In genomic region chr14:96902004-96902403, GRCh38 we compare ENCODE assay signal across 20 cellular contexts.
A peak's percentile ranks its signal among the peaks of the same experiment; 100 is the strongest.
DNase-seq lines count a peak whose midpoint lies in the region; ATAC-seq, FAIRE-seq and TF ChIP-seq lines count a peak whose summit lies in the region.
"Had no signal": no experiment of that assay in that cellular context is flagged by ENCODE, and none has a peak within 500 bp of the region (broad histone marks: within the 10 kb centered on the region; RNA-seq: fewer than 3 reads in every experiment).

No MANE protein-coding gene starts in this region.

- H3K9me3 ChIP-seq in BLaER1 (peaks cover 17% of the 10 kb centered on the region; the same call in 1 of the 2 replicates), GM12878 (replicated peaks; ENCODE audit: control insufficient read depth, insufficient read depth, low read length) (no peaks in the 10 kb centered on the region), heart right ventricle (no peaks in the 10 kb centered on the region), breast epithelium (no peaks in the 10 kb centered on the region)
- H3K9me3 ChIP-seq: BE2C had no signal

- H3K4me2 ChIP-seq in BLaER1 (peak overlapping the region; percentile 74), GM12878 (ENCODE audit: control insufficient read depth, insufficient read depth) (no peak overlapping the region)

- H3K27me3 ChIP-seq in BLaER1 (no peaks in the 10 kb centered on the region), GM12878 (replicated peaks in 1 of 2; ENCODE audit: control insufficient read depth in 2 of 2, insufficient read depth in 2 of 2, low read length in 1 of 2) (no peaks in the 10 kb centered on the region), heart right ventricle (no peaks in the 10 kb centered on the region), breast epithelium (no peaks in the 10 kb centered on the region)
- H3K27me3 ChIP-seq: BE2C had no signal

- TF ChIP-seq CTCF in GM12878 (IDR thresholded peaks at IDR 0.05 in 2 of 3, conservative IDR thresholded peaks at IDR 0.05 in 1 of 3; ENCODE audit: control insufficient read depth in 2 of 3, extremely low read depth in 1 of 3, insufficient read depth in 1 of 3, low read depth in 3 of 3, low read length in 3 of 3) (no peak), heart right ventricle (IDR thresholded peaks at IDR 0.05) (no peak), breast epithelium (IDR thresholded peaks at IDR 0.05) (no peak)

- H3K27ac ChIP-seq in BLaER1, result peak overlapping the region; percentile 78
- peak overlapping the region; percentile 59 for H3K27ac ChIP-seq in GM12878 (ENCODE audit: control insufficient read depth, insufficient read depth)
- no peak overlapping the region for H3K27ac ChIP-seq in heart right ventricle
- no peak overlapping the region for H3K27ac ChIP-seq in breast epithelium
- H3K27ac ChIP-seq: SK-N-MC had no signal

- no peak overlapping the region for H2AFZ ChIP-seq in GM12878 (ENCODE audit: control insufficient read depth, low read depth, low read length)

- no peak for TF ChIP-seq RAD21 in GM12878 (IDR thresholded peaks at IDR 0.05; ENCODE audit: insufficient read depth, low read depth, low read length)

- WGBS in GM12878 (ENCODE audit: insufficient coverage, insufficient replicate concordance, low lambda C conversion rate, missing lambda C conversion rate), result 75% methylated on average over 3 of the region's 3 CpGs
- 78 to 81% methylated on average over 3 of the region's 3 CpGs for WGBS in heart right ventricle, 2 donors

- H3K4me3 Mint-ChIP-seq in effector memory CD8-positive, alpha-beta T cell, result no peak overlapping the region
- H3K4me3 Mint-ChIP-seq: CD4-positive, alpha-beta memory T cell had no signal

- peaks cover 35% of the 10 kb centered on the region for H3K36me3 ChIP-seq in BLaER1
- no peaks in the 10 kb centered on the region for H3K36me3 ChIP-seq in GM12878 (ENCODE audit: control insufficient read depth in 2 of 2, insufficient read depth in 2 of 2, low read length in 1 of 2)
- H3K36me3 ChIP-seq in heart right ventricle, result no peaks in the 10 kb centered on the region
- H3K36me3 ChIP-seq in breast epithelium, result no peaks in the 10 kb centered on the region
- H3K36me3 ChIP-seq: BE2C had no signal

- ATAC-seq in GM12878 (peak; percentile 23), heart right ventricle (no peak)
- no peak for ATAC-seq in effector memory CD8-positive, alpha-beta T cell (replicated peaks)
- ATAC-seq: K562 had no signal

- TF ChIP-seq POLR2A in GM12891 (IDR thresholded peaks at IDR 0.05; ENCODE audit: low read depth, low read length) (no peak), GM12878 (IDR thresholded peaks at IDR 0.05; ENCODE audit: low read depth, low read length) (no peak), breast epithelium (IDR thresholded peaks at IDR 0.05) (no peak)

- in situ Hi-C loops in GM12878 (cut with MboI), result no loop called here
- in situ Hi-C loops in G401 (cut with HindIII; ENCODE audit: low sequenced_read_pairs), result no loop called here

- no peaks in the 10 kb centered on the region for H3K4me1 Mint-ChIP-seq in effector memory CD8-positive, alpha-beta T cell (ENCODE audit: low read depth in 2 of 2)
- H3K4me1 Mint-ChIP-seq: CD4-positive, alpha-beta memory T cell had no signal

- no peak overlapping the region for H3K27ac Mint-ChIP-seq in effector memory CD8-positive, alpha-beta T cell
- H3K27ac Mint-ChIP-seq: CD4-positive, alpha-beta memory T cell had no signal

- CTCF ChIA-PET in GM12878 (lab: Yijun Ruan, JAX), result no interaction called here

- H3K27me3 Mint-ChIP-seq in effector memory CD8-positive, alpha-beta T cell, result no peaks in the 10 kb centered on the region
- H3K27me3 Mint-ChIP-seq: CD4-positive, alpha-beta memory T cell had no signal

- H3K79me2 ChIP-seq in GM12878 (ENCODE audit: control insufficient read depth, insufficient read depth, low read length), result no peaks in the 10 kb centered on the region

- no peak for TF ChIP-seq EP300 in GM12878 (IDR thresholded peaks at IDR 0.05; ENCODE audit: borderline replicate concordance in 1 of 2, control insufficient read depth in 1 of 2, low read depth in 2 of 2, low read length in 2 of 2)

- intact Hi-C loops in GM12878 (cut with micrococcal nuclease; ENCODE audit: unreplicated experiment) (no loop called here), heart right ventricle (cut with DNase I) (no loop called here), breast epithelium (cut with DNase I; ENCODE audit: low total_unique reads) (no loop called here)

- H3K4me3 ChIP-seq in BLaER1, result no peak overlapping the region
- H3K4me3 ChIP-seq in GM12878, result no peak overlapping the region
- H3K4me3 ChIP-seq in heart right ventricle, result no peak overlapping the region
- H3K4me3 ChIP-seq in breast epithelium, result no peak overlapping the region
- H3K4me3 ChIP-seq: K562, SK-N-MC had no signal

- H3K4me1 ChIP-seq in BLaER1 (peaks cover 58% of the 10 kb centered on the region), GM12878 (ENCODE audit: control insufficient read depth, insufficient read depth, low read length) (peaks cover 19% of the 10 kb centered on the region), heart right ventricle (peaks cover 0 to 15% (median 0%) of the 10 kb centered on the region in 9 donors), breast epithelium (no peaks in the 10 kb centered on the region)
- H3K4me1 ChIP-seq: BE2C had no signal

- no peak for FAIRE-seq in GM12891 (lab: Jason Lieb, UNC)
- FAIRE-seq in GM12878 (lab: Jason Lieb, UNC), result no peak
- FAIRE-seq: A204.1, K562 had no signal

- POLR2A ChIA-PET in GM12878 (lab: Charles Lee), result no interaction called here

- H3K9ac ChIP-seq in BLaER1, result 0 out of 2 replicates have a peak overlapping the region, but pooled peaks have one; percentile 31
- H3K9ac ChIP-seq in GM12878 (ENCODE audit: control insufficient read depth, insufficient read depth, low read length), result no peak overlapping the region

- no peaks in the 10 kb centered on the region for H3K9me3 Mint-ChIP-seq in effector memory CD8-positive, alpha-beta T cell

- no TSS peak for BruUV-seq in GM12878 (replicated peaks; lab: Mats Ljungman, UMichigan)

- SMC1A ChIA-PET in GM12878 (lab: Charles Lee; ENCODE audit: uncharacterized antibody, unreplicated experiment), result no interaction called here

- H4K20me1 ChIP-seq in BLaER1 (no peaks in the 10 kb centered on the region), GM12878 (ENCODE audit: control insufficient read depth, insufficient read depth) (no peaks in the 10 kb centered on the region)

- RAD21 ChIA-PET in GM12878 (lab: Charles Lee; ENCODE audit: unreplicated experiment), result interaction anchor here (1.3 kb wide), 1 partner anchor 84 kb away, joined by 4 read pairs; no protein-coding TSS in a partner anchor

- no peaks in the 10 kb centered on the region for H3K36me3 Mint-ChIP-seq in effector memory CD8-positive, alpha-beta T cell (ENCODE audit: insufficient read depth)

- DNase-seq in GM12891 (ENCODE audit: insufficient read length, low spot score) (no peak), NCI-H2227 treated with DMSO at 0.1 percent for 48 hours (lab: John Stamatoyannopoulos, UW) (peak; percentile 16), GM12878 (ENCODE audit: low read depth, low spot score) (no peak), heart right ventricle (no peak), G401 (ENCODE audit: low spot score) (no peak), breast epithelium (ENCODE audit: low spot score in 2 of 2) (no peak)
- DNase-seq in effector memory CD8-positive, alpha-beta T cell, result no peak
- DNase-seq: BE2C; CD4-positive, alpha-beta memory T cell; DMS153; HCEC 1CT; NCI-H1417 treated with DMSO at 0.1 percent for 48 hours; NCI-H187 treated with DMSO at 0.1 percent for 48 hours; NCI-H446; NCI-H69; SHP77 had no signal

TF ChIP-seq in GM12891, 5 proteins besides CTCF, POLR2A, EP300 and RAD21:
- no peak for TF ChIP-seq PAX5 (IDR thresholded peaks at IDR 0.05; ENCODE audit: insufficient read depth, low read length, severe bottlenecking)
- no peak for TF ChIP-seq POLR2AphosphoS5 (IDR thresholded peaks at IDR 0.05; ENCODE audit: low read depth, low read length)
- peak; percentile 59 for TF ChIP-seq SPI1 (IDR thresholded peaks at IDR 0.05; ENCODE audit: low read depth, low read length)

TF ChIP-seq in GM12878, 131 proteins besides CTCF, POLR2A, EP300 and RAD21:
- TF ChIP-seq RAD51 (IDR thresholded peaks at IDR 0.05) (no peak), SPI1 (IDR thresholded peaks at IDR 0.05; ENCODE audit: borderline replicate concordance, insufficient read depth, low read depth, low read length) (peak; percentile 4; the same call in 1 of the 2 replicates)

Comparison
In these comparisons a context has a peak if more than half of its experiments do, and no peak if none do; other contexts are left out.
1. H3K27ac ChIP-seq: peak in BLaER1 (single experiment) and GM12878 (single experiment); none in heart right ventricle (0 of 10) and breast epithelium (0 of 2).